1 cellular context compared by ENCODE assay signal in genomic region chr17:61406543-61406845, GRCh38.
TF ChIP-seq lines count a peak whose summit lies in the region.

No MANE protein-coding gene starts in this region.

TF ChIP-seq in IMR-90, 13 proteins besides CTCF, POLR2A, EP300 and RAD21:
- no peak; the same call in 1 of the 2 replicates for TF ChIP-seq CHD1 (IDR thresholded peaks at IDR 0.05; ENCODE audit: low read depth, low read length)
- no peak for TF ChIP-seq RFX5 (IDR thresholded peaks at IDR 0.05; ENCODE audit: low read depth, low read length)
- TF ChIP-seq, protein P1, sequence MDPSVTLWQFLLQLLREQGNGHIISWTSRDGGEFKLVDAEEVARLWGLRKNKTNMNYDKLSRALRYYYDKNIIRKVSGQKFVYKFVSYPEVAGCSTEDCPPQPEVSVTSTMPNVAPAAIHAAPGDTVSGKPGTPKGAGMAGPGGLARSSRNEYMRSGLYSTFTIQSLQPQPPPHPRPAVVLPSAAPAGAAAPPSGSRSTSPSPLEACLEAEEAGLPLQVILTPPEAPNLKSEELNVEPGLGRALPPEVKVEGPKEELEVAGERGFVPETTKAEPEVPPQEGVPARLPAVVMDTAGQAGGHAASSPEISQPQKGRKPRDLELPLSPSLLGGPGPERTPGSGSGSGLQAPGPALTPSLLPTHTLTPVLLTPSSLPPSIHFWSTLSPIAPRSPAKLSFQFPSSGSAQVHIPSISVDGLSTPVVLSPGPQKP (IDR thresholded peaks at IDR 0.05; ENCODE audit: borderline replicate concordance, low read depth, low read length): no peak
- no peak for TF ChIP-seq FOS (IDR thresholded peaks at IDR 0.05; ENCODE audit: low read depth, low read length)
- no peak for TF ChIP-seq RCOR1 (IDR thresholded peaks at IDR 0.05; ENCODE audit: insufficient replicate concordance, low read length)
- TF ChIP-seq MAZ (IDR thresholded peaks at IDR 0.05; ENCODE audit: borderline replicate concordance, low read depth, low read length): no peak
- TF ChIP-seq NFE2L2 (IDR thresholded peaks at IDR 0.05; ENCODE audit: low read depth, low read length): no peak
- TF ChIP-seq BHLHE40 (IDR thresholded peaks at IDR 0.05; ENCODE audit: low read depth, low read length): no peak
- TF ChIP-seq USF2 (IDR thresholded peaks at IDR 0.05; ENCODE audit: low read depth, low read length): no peak
